1 cellular context compared by ENCODE assay signal in genomic region chr1:226121587-226122400, GRCh38.
TF ChIP-seq lines count a peak whose summit lies in the region.

No MANE protein-coding gene starts in this region.

TF ChIP-seq in IMR-90, 13 proteins besides CTCF, POLR2A, EP300 and RAD21 (continued from another document):
- TF ChIP-seq USF2 (IDR thresholded peaks at IDR 0.05; ENCODE audit: low read depth, low read length): no peak
- no peak for TF ChIP-seq CEBPB (IDR thresholded peaks at IDR 0.05; ENCODE audit: low read depth, low read length)
